ENCODE assay signal across 20 cellular contexts in the genomic region with DNA sequence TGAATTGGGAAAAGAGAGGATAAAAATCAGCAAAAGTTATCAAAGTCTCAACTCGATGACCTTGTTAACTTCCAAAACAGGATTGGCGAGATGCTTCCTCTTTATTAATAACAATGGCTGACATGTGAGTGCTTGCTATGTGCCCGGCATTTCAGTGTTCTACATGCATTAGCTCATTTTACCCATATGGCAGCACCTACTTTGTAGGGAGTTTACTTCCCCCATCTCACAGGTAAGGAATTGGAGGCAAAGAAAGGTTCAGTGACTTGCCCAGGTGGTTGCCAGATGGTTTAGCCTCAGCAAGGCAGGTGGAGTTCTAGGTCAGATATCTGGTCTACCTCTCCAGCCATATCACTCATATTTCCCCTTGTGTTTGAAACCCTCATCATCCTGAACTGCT. TPM values are rescaled to one million over a fixed set of nuclear protein-coding genes. Genes with fewer than 3 reads are reported as not detected.
DNase-seq lines count a peak whose midpoint lies in the region; ATAC-seq and TF ChIP-seq lines count a peak whose summit lies in the region.
"Had no signal": no experiment of that assay in that cellular context is flagged by ENCODE, and none has a peak within 500 bp of the region (broad histone marks: within the 10 kb centered on the region; RNA-seq: fewer than 3 reads in every experiment).

No MANE protein-coding gene starts in this region.

- no peaks in the 10 kb centered on the region for H3K27me3 ChIP-seq in Caco-2 (replicated peaks; ENCODE audit: control insufficient read depth, insufficient read depth, low read length)
- H3K27me3 ChIP-seq in foreskin keratinocyte, result no peaks in the 10 kb centered on the region
- H3K27me3 ChIP-seq: BLaER1 treated with 17β-estradiol and CSF1 and Interleukin-3, amounts not matched to agents 10 nM and 100 nM had no signal

- intact Hi-C loops in Caco-2 (cut with micrococcal nuclease; ENCODE audit: unreplicated experiment), result no loop called here
- intact Hi-C loops in activated CD4-positive, alpha-beta memory T cell treated with anti-CD3 and anti-CD28 coated beads for 36 hours (cut with micrococcal nuclease), result no loop called here

- H3K27me3 Mint-ChIP-seq in Caco-2 (ENCODE audit: insufficient read depth, unreplicated experiment) (no peaks in the 10 kb centered on the region), mesothelial cell of epicardium (ENCODE audit: low read depth) (no peaks in the 10 kb centered on the region)
- peaks cover 5% of the 10 kb centered on the region for H3K27me3 Mint-ChIP-seq in activated CD4-positive, alpha-beta memory T cell treated with anti-CD3 and anti-CD28 coated beads for 36 hours

- peak overlapping the region; percentile 68 for H3K27ac Mint-ChIP-seq in Caco-2 (ENCODE audit: unreplicated experiment)
- H3K27ac Mint-ChIP-seq in mesothelial cell of epicardium, result peak overlapping the region; percentile 2
- H3K27ac Mint-ChIP-seq in activated CD4-positive, alpha-beta memory T cell treated with anti-CD3 and anti-CD28 coated beads for 36 hours, result no peak overlapping the region
- H3K27ac Mint-ChIP-seq: B cell; CD8-positive, alpha-beta T cell; HFFc6 had no signal

- H3K27ac ChIP-seq in foreskin keratinocyte, result no peak overlapping the region
- H3K27ac ChIP-seq: BLaER1 treated with 17β-estradiol and CSF1 and Interleukin-3, amounts not matched to agents 10 nM and 100 nM had no signal

- H3K4me1 Mint-ChIP-seq in Caco-2 (ENCODE audit: low read depth, unreplicated experiment) (peaks cover 18% of the 10 kb centered on the region), mesothelial cell of epicardium (peaks cover 22% of the 10 kb centered on the region)
- H3K4me1 Mint-ChIP-seq in activated CD4-positive, alpha-beta memory T cell treated with anti-CD3 and anti-CD28 coated beads for 36 hours (ENCODE audit: low read depth), result no peaks in the 10 kb centered on the region
- H3K4me1 Mint-ChIP-seq: B cell had no signal

- BruUV-seq in Caco-2 (replicated peaks; lab: Mats Ljungman, UMichigan), result no TSS peak

- H3K36me3 ChIP-seq in Caco-2 (ENCODE audit: control insufficient read depth, insufficient read depth, low read length), result no peaks in the 10 kb centered on the region
- H3K36me3 ChIP-seq: BLaER1 treated with 17β-estradiol and CSF1 and Interleukin-3, amounts not matched to agents 10 nM and 100 nM had no signal

- H3K4me1 ChIP-seq in Caco-2 (peaks cover 33% of the 10 kb centered on the region), foreskin keratinocyte (peaks cover 5% of the 10 kb centered on the region)

- POLR2A ChIA-PET in Caco-2 (lab: Charles Lee), result no interaction called here
- POLR2A ChIA-PET in activated CD4-positive, alpha-beta memory T cell treated with anti-CD3 and anti-CD28 coated beads for 36 hours (lab: Charles Lee), result no interaction called here

- H3K9me3 Mint-ChIP-seq in Caco-2 (ENCODE audit: unreplicated experiment) (no peaks in the 10 kb centered on the region), mesothelial cell of epicardium (no peaks in the 10 kb centered on the region)
- no peaks in the 10 kb centered on the region for H3K9me3 Mint-ChIP-seq in activated CD4-positive, alpha-beta memory T cell treated with anti-CD3 and anti-CD28 coated beads for 36 hours
- H3K9me3 Mint-ChIP-seq: CD8-positive, alpha-beta T cell; HFFc6 had no signal

- peak overlapping the region; percentile 37 for H3K4me3 Mint-ChIP-seq in Caco-2 (ENCODE audit: unreplicated experiment)
- no peak overlapping the region for H3K4me3 Mint-ChIP-seq in mesothelial cell of epicardium
- H3K4me3 Mint-ChIP-seq in activated CD4-positive, alpha-beta memory T cell treated with anti-CD3 and anti-CD28 coated beads for 36 hours, result no peak overlapping the region
- H3K4me3 Mint-ChIP-seq: B cell; CD8-positive, alpha-beta T cell; HFFc6 had no signal

- ATAC-seq in foreskin keratinocyte, result peak; percentile 46
- ATAC-seq: CD8-positive, alpha-beta T cell; GM12878; HCT116; HepG2 had no signal

- peaks cover 6% of the 10 kb centered on the region for H3K36me3 Mint-ChIP-seq in Caco-2 (ENCODE audit: insufficient read depth, unreplicated experiment)
- no peaks in the 10 kb centered on the region for H3K36me3 Mint-ChIP-seq in mesothelial cell of epicardium
- no peaks in the 10 kb centered on the region for H3K36me3 Mint-ChIP-seq in activated CD4-positive, alpha-beta memory T cell treated with anti-CD3 and anti-CD28 coated beads for 36 hours
- H3K36me3 Mint-ChIP-seq: CD8-positive, alpha-beta T cell had no signal

- CTCF ChIA-PET in Caco-2 (lab: Charles Lee), result no interaction called here
- CTCF ChIA-PET in activated CD4-positive, alpha-beta memory T cell treated with anti-CD3 and anti-CD28 coated beads for 36 hours (lab: Charles Lee), result no interaction called here

- TF ChIP-seq CTCF in Caco-2 (IDR thresholded peaks at IDR 0.05; ENCODE audit: insufficient read depth in 1 of 2, low read depth in 1 of 2, low read length in 1 of 2, severe bottlenecking in 1 of 2, unreplicated experiment in 1 of 2) (no peak), epithelial cell of esophagus (IDR thresholded peaks at IDR 0.05; ENCODE audit: insufficient read depth, low read depth, low read length, missing control alignments) (no peak), foreskin keratinocyte (conservative IDR thresholded peaks at IDR 0.05) (no peak), mesothelial cell of epicardium (IDR thresholded peaks at IDR 0.05; ENCODE audit: unreplicated experiment) (no peak)

- H3K4me3 ChIP-seq in Caco-2 (ENCODE audit: low read depth, low read length), result no peak overlapping the region
- H3K4me3 ChIP-seq in epithelial cell of esophagus (ENCODE audit: low read length), result no peak overlapping the region
- H3K4me3 ChIP-seq: BLaER1 treated with 17β-estradiol and CSF1 and Interleukin-3, amounts not matched to agents 10 nM and 100 nM; GM12878 had no signal

- DNase-seq in Caco-2 (peak in 1 of 2 experiments; percentile 22), epithelial cell of esophagus (ENCODE audit: low read depth) (peak; percentile 53), foreskin keratinocyte (peak; percentile 32 to 72), mesothelial cell of epicardium (ENCODE audit: low spot score in 2 of 2, unreplicated experiment in 2 of 2) (no peak), NCI-H526 (lab: John Stamatoyannopoulos, UW) (no peak), NCI-H226 (no peak), ecto neural progenitor cell (ENCODE audit: low spot score) (no peak)
- DNase-seq in activated CD4-positive, alpha-beta memory T cell treated with anti-CD3 and anti-CD28 coated beads for 36 hours, result no peak
- DNase-seq: CD8-positive, alpha-beta T cell; DMS 273 treated with DMSO at 0.1 percent for 48 hours; DMS53; DND-41; EL; GOT3; HFFc6 had no signal

- no peaks in the 10 kb centered on the region for H3K9me3 ChIP-seq in Caco-2
- H3K9me3 ChIP-seq: BLaER1 treated with 17β-estradiol and CSF1 and Interleukin-3, amounts not matched to agents 10 nM and 100 nM had no signal

RNA-seq across cellular contexts. Expression of gene TFCP2L1, which starts 12.4 kb away (rescaled TPM):
- total RNA-seq in Caco-2 (2022) (17.8 and 18.4 TPM in 2 replicates), foreskin keratinocyte (13.5 and 13.8 TPM in 2 replicates), mesothelial cell of epicardium (0.13 to 0.54 TPM (median 0.16 TPM) in 3 replicates)
- polyA plus RNA-seq in foreskin keratinocyte, result 3.3 and 3.5 TPM in 2 replicates
- total RNA-seq in activated CD4-positive, alpha-beta memory T cell treated with anti-CD3 and anti-CD28 coated beads for 36 hours, result under 1 TPM; 0.24 to 0.29 TPM
- total RNA-seq: B cell, HepG2 had no signal

Comparison
In these comparisons a context has a peak if more than half of its experiments do, and no peak if none do; other contexts are left out.
1. DNase-seq: peak in epithelial cell of esophagus (single experiment) and foreskin keratinocyte (2 of 2); none in mesothelial cell of epicardium (0 of 2), NCI-H526 (0 of 2), NCI-H226 (single experiment), activated CD4-positive, alpha-beta memory T cell treated with anti-CD3 and anti-CD28 coated beads for 36 hours (single experiment) and ecto neural progenitor cell (single experiment).